Comparison of ENCODE assay signal across 17 cellular contexts in the genomic region with DNA sequence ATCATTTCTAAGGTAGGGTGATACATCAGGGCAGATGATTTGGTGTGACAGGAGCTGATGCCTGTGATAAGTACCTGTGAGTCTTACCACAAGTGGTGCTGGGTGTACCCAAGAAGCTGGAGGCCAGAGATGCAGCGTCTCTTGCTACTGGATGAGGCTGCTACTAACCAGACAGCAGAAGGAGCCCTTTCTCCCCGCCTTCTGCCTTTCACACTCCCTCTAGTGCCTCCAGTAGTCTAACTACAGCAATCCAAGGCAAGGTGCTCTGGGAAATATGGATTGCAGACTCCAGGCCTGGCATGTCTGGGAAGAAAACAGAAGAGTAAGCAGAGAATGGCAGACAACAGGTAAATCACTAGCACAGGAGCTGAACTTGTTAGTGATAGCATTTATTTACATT.
DNase-seq lines count a peak whose midpoint lies in the region; ATAC-seq and TF ChIP-seq lines count a peak whose summit lies in the region.
"Had no signal": no experiment of that assay in that cellular context is flagged by ENCODE, and none has a peak within 500 bp of the region (broad histone marks: within the 10 kb centered on the region; RNA-seq: fewer than 3 reads in every experiment).

No MANE protein-coding gene starts in this region.

- no TSS peak for BruUV-seq in HCT116 (replicated peaks; lab: Mats Ljungman, UMichigan)

- no peak overlapping the region for H3K4me2 ChIP-seq in HCT116 (ENCODE audit: low read length)

- intact Hi-C loops in HCT116 (cut with micrococcal nuclease) = no loop called here

- H3K27me3 ChIP-seq in HCT116 (ENCODE audit: insufficient read depth, low read length) = no peaks in the 10 kb centered on the region
- no peaks in the 10 kb centered on the region for H3K27me3 ChIP-seq in foreskin keratinocyte
- H3K27me3 ChIP-seq: Peyer's patch had no signal

- no peak for TF ChIP-seq POLR2A in HCT116 (IDR thresholded peaks at IDR 0.05; ENCODE audit: borderline replicate concordance, extremely low read depth, insufficient read depth, insufficient read length)

- CTCF ChIA-PET in HCT116 (lab: Charles Lee) (no interaction called here), GM10248 (lab: Yijun Ruan, JAX) (interaction anchor here (0.9 to 1.3 kb wide), 3 partner anchors 10 to 38 kb away, joined by 3 to 6 read pairs (median 3); no protein-coding TSS in a partner anchor)

- no peak overlapping the region for H2AFZ ChIP-seq in HCT116 (ENCODE audit: low read depth, low read length, poor library complexity, severe bottlenecking)

- TF ChIP-seq CTCF in HCT116 (IDR thresholded peaks at IDR 0.05 in 2 of 3, conservative IDR thresholded peaks at IDR 0.05 in 1 of 3; ENCODE audit: borderline replicate concordance in 1 of 3, insufficient read depth in 1 of 3, low read depth in 2 of 3, low read length in 2 of 3) (peak; percentile 5 to 13 (median 12); a peak in 1 of 6 replicates), foreskin keratinocyte (conservative IDR thresholded peaks at IDR 0.05) (no peak), GM10248 (IDR thresholded peaks at IDR 0.05; ENCODE audit: control extremely low read depth, extremely low read depth, low read depth, missing control alignments) (no peak)

- H3K4me3 ChIP-seq in HCT116 (replicated peaks in 1 of 2; ENCODE audit: low read depth in 1 of 2, low read length in 2 of 2) = no peak overlapping the region
- H3K4me3 ChIP-seq: GM12878, Peyer's patch had no signal

- peak; percentile 15 for DNase-seq in ELF-1 (ENCODE audit: low read depth, low spot score)
- DNase-seq in HCT116 (ENCODE audit: low read depth, low spot score) = peak; percentile 15
- DNase-seq in SK-MEL-5 (ENCODE audit: low read depth, low spot score) = peak; percentile 33
- DNase-seq in foreskin keratinocyte = no peak
- DNase-seq in GM10248 (ENCODE audit: extremely low spot score) = no peak
- DNase-seq in NOMO-1 treated with DMSO at 0.1 percent for 48 hours (lab: John Stamatoyannopoulos, UW; ENCODE audit: unreplicated experiment) = no peak
- DNase-seq: CD8-positive, alpha-beta T cell; EL; HFFc6; NCI-H1436; NCI-H2081; NCI-H2227 treated with DMSO at 0.1 percent for 48 hours; NCI-H524 treated with DMSO at 0.1 percent for 48 hours; Peyer's patch; SHP77 treated with DMSO at 0.1 percent for 48 hours had no signal

- no peak overlapping the region for H3K27ac ChIP-seq in HCT116 (ENCODE audit: low read depth, low read length)
- no peak overlapping the region for H3K27ac ChIP-seq in foreskin keratinocyte
- H3K27ac ChIP-seq: Peyer's patch had no signal

- H3K4me1 ChIP-seq in HCT116 (ENCODE audit: control insufficient read depth in 1 of 2, insufficient read depth in 2 of 2, low read length in 2 of 2) = no peaks in the 10 kb centered on the region
- H3K4me1 ChIP-seq in foreskin keratinocyte = no peaks in the 10 kb centered on the region
- H3K4me1 ChIP-seq: Peyer's patch had no signal

- no peak for TF ChIP-seq RAD21 in HCT116 (IDR thresholded peaks at IDR 0.05; ENCODE audit: low read depth)

- H3K36me3 ChIP-seq in HCT116 (ENCODE audit: control insufficient read depth in 1 of 2, insufficient read depth in 2 of 2, low read length in 2 of 2) = no peaks in the 10 kb centered on the region
- H3K36me3 ChIP-seq: Peyer's patch had no signal

- H3K9ac ChIP-seq in HCT116 (ENCODE audit: low read length) = no peak overlapping the region

- RAD21 ChIA-PET in HCT116 (lab: Charles Lee; ENCODE audit: low non-redundant PET in 1 of 2, low total read pairs in 2 of 2, uncharacterized antibody in 2 of 2, unreplicated experiment in 2 of 2) = no interaction called here

- no peaks in the 10 kb centered on the region for H4K20me1 ChIP-seq in HCT116 (ENCODE audit: insufficient read depth)

- peak; percentile 94 for ATAC-seq in HCT116
- ATAC-seq in foreskin keratinocyte = peak; percentile 24
- ATAC-seq in GM21381 (IDR thresholded peaks at IDR 0.05; ENCODE audit: unreplicated experiment) = no peak
- ATAC-seq: CD8-positive, alpha-beta T cell; GM12878 had no signal

- no peaks in the 10 kb centered on the region for H3K9me2 ChIP-seq in HCT116 (ENCODE audit: insufficient read depth)

- no peaks in the 10 kb centered on the region for H3K79me2 ChIP-seq in HCT116 (ENCODE audit: insufficient read depth, low read length)

- POLR2A ChIA-PET in HCT116 (lab: Charles Lee) = no interaction called here
- POLR2A ChIA-PET in GM10248 (lab: Yijun Ruan, JAX) = no interaction called here

- in situ Hi-C loops in SK-MEL-5 (cut with HindIII; ENCODE audit: low pct_unique_long_range_greater_than_20kb, low sequenced_read_pairs) = no loop called here

- H3K9me3 ChIP-seq in HCT116 (ENCODE audit: control insufficient read depth in 1 of 2, insufficient read depth in 1 of 2, low read depth in 1 of 2, low read length in 2 of 2) = no peaks in the 10 kb centered on the region
- H3K9me3 ChIP-seq: Peyer's patch had no signal

TF ChIP-seq in HCT116, 20 proteins besides CTCF, POLR2A, EP300 and RAD21:
- TF ChIP-seq ELF1 (IDR thresholded peaks at IDR 0.05; ENCODE audit: borderline replicate concordance, low read depth) = no peak
- TF ChIP-seq CBX3 (IDR thresholded peaks at IDR 0.05; ENCODE audit: low read depth) = no peak
- no peak for TF ChIP-seq ZBTB33 (IDR thresholded peaks at IDR 0.05; ENCODE audit: extremely low read depth, insufficient replicate concordance, low read length)
- no peak for TF ChIP-seq YY1 (IDR thresholded peaks at IDR 0.05; ENCODE audit: extremely low read depth, insufficient replicate concordance, low read depth, low read length)
- no peak for TF ChIP-seq FOSL1 (IDR thresholded peaks at IDR 0.05; ENCODE audit: low read depth)
- no peak for TF ChIP-seq JUND (IDR thresholded peaks at IDR 0.05)
- no peak for TF ChIP-seq SP1 (IDR thresholded peaks at IDR 0.05; ENCODE audit: low read depth)
- no peak for TF ChIP-seq EGR1 (IDR thresholded peaks at IDR 0.05; ENCODE audit: low read depth)
- no peak for TF ChIP-seq TCF7L2 (IDR thresholded peaks at IDR 0.05; ENCODE audit: borderline replicate concordance, extremely low read depth, insufficient read depth, insufficient read length)
- no peak for TF ChIP-seq ZNF274 (IDR thresholded peaks at IDR 0.05; ENCODE audit: low read depth, low read length)
- TF ChIP-seq ATF3 (IDR thresholded peaks at IDR 0.05) = no peak

Comparison
In these comparisons a context has a peak if more than half of its experiments do, and no peak if none do; other contexts are left out.
1. DNase-seq: peak in ELF-1 (single experiment), HCT116 (single experiment) and SK-MEL-5 (single experiment); none in foreskin keratinocyte (0 of 2), GM10248 (single experiment) and NOMO-1 treated with DMSO at 0.1 percent for 48 hours (single experiment).
2. CTCF ChIP-seq: peak in HCT116 (3 of 3); none in foreskin keratinocyte (single experiment) and GM10248 (single experiment).